9 cellular contexts compared by ENCODE assay signal in the genomic region with DNA sequence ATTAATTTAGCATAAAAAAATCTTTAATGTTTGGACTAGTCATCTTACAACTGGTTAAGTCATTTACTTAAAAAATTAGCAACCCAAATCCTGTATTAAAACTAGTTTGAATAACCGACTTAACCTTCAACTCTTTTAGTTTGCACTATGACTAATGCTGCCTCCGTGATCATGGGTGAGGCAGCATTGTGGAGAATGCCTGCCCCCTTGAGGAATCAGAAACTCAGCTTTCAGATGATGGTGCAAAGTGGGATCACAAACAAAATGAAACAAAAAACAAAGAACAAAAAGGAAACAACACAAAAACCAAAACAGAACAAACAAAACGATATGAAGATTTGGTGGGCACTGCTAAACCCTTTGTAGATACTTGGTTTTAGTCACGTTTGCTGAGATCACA.
DNase-seq lines count a peak whose midpoint lies in the region; ATAC-seq, FAIRE-seq and TF ChIP-seq lines count a peak whose summit lies in the region.
"Had no signal": no experiment of that assay in that cellular context is flagged by ENCODE, and none has a peak within 500 bp of the region (broad histone marks: within the 10 kb centered on the region; RNA-seq: fewer than 3 reads in every experiment).

No MANE protein-coding gene starts in this region.

- ATAC-seq in A549 (peak; percentile 88 to 96), GM21515 (IDR thresholded peaks at IDR 0.05; ENCODE audit: unreplicated experiment) (no peak), aorta (ENCODE audit: low FRiP score) (no peak), HG03521 (IDR thresholded peaks at IDR 0.05; ENCODE audit: unreplicated experiment) (no peak)
- ATAC-seq in activated CD8-positive, alpha-beta T cell treated with anti-CD3 and anti-CD28 coated beads, Interleukin-2, amount 10 ng/mL, durations not matched to agents 7 days and 5 days: no peak

- no peak for TF ChIP-seq POLR2A in A549 (IDR thresholded peaks at IDR 0.05; ENCODE audit: low read length)

- TF ChIP-seq CTCF in A549 (IDR thresholded peaks at IDR 0.05) (peak; percentile 58), WI38 (IDR thresholded peaks at IDR 0.05; ENCODE audit: low read depth, low read length) (peak; percentile 35; the same call in 1 of the 2 replicates)

- POLR2A ChIA-PET in A549 (lab: Yijun Ruan, JAX): no interaction called here
- POLR2A ChIA-PET in activated CD8-positive, alpha-beta T cell treated with anti-CD3 and anti-CD28 coated beads, Interleukin-2, amount 10 ng/mL, durations not matched to agents 7 days and 5 days (lab: Charles Lee): no interaction called here

- H3K4me1 Mint-ChIP-seq in activated CD8-positive, alpha-beta T cell treated with anti-CD3 and anti-CD28 coated beads, Interleukin-2, amount 10 ng/mL, durations not matched to agents 7 days and 5 days (ENCODE audit: low read depth): no peaks in the 10 kb centered on the region

- H3K4me1 ChIP-seq in A549 (0 out of 3 replicates have a peak, but pooled peaks cover 3% of the 10 kb centered on the region), aorta (ENCODE audit: control insufficient read depth in 1 of 2, insufficient read depth in 2 of 2, low read length in 2 of 2) (no peaks in the 10 kb centered on the region)

- H3K36me3 ChIP-seq in H7 (replicated peaks; ENCODE audit: control insufficient read depth, insufficient read depth, low read length): no peaks in the 10 kb centered on the region
- H3K36me3 ChIP-seq in aorta (ENCODE audit: control insufficient read depth in 1 of 2, insufficient read depth in 2 of 2, low read length in 1 of 2): no peaks in the 10 kb centered on the region

- intact Hi-C loops in aorta (cut with DNase I): loop anchor here (1.0 to 5.0 kb wide), 2 partner anchors 79 to 81 kb away; no protein-coding TSS in a partner anchor

- H3K9me3 Mint-ChIP-seq in activated CD8-positive, alpha-beta T cell treated with anti-CD3 and anti-CD28 coated beads, Interleukin-2, amount 10 ng/mL, durations not matched to agents 7 days and 5 days (ENCODE audit: insufficient read depth): no peaks in the 10 kb centered on the region

- H3K27me3 Mint-ChIP-seq in activated CD8-positive, alpha-beta T cell treated with anti-CD3 and anti-CD28 coated beads, Interleukin-2, amount 10 ng/mL, durations not matched to agents 7 days and 5 days (ENCODE audit: low read depth): no peaks in the 10 kb centered on the region

- H3K27ac ChIP-seq in A549 (no peak overlapping the region), aorta (ENCODE audit: low read depth in 1 of 2, low read length in 2 of 2) (no peak overlapping the region)
- H3K27ac ChIP-seq: HL-60 had no signal

- H3K27ac Mint-ChIP-seq in activated CD8-positive, alpha-beta T cell treated with anti-CD3 and anti-CD28 coated beads, Interleukin-2, amount 10 ng/mL, durations not matched to agents 7 days and 5 days: no peak overlapping the region

- no peak overlapping the region for H3K4me3 Mint-ChIP-seq in activated CD8-positive, alpha-beta T cell treated with anti-CD3 and anti-CD28 coated beads, Interleukin-2, amount 10 ng/mL, durations not matched to agents 7 days and 5 days

- H3K27me3 ChIP-seq in H7 (ENCODE audit: control insufficient read depth, insufficient read depth, low read length) (no peaks in the 10 kb centered on the region), aorta (ENCODE audit: control insufficient read depth in 1 of 2, insufficient read depth in 2 of 2, low read length in 1 of 2) (no peaks in the 10 kb centered on the region)

- H3K4me3 ChIP-seq in A549: no peak overlapping the region
- no peak overlapping the region for H3K4me3 ChIP-seq in H7 (ENCODE audit: insufficient read depth, low read depth, low read length)
- no peak overlapping the region for H3K4me3 ChIP-seq in WI38 (ENCODE audit: low read depth, low read length)
- no peak overlapping the region for H3K4me3 ChIP-seq in aorta (ENCODE audit: low read length in 2 of 2)

- TF ChIP-seq EP300 in A549 (IDR thresholded peaks at IDR 0.05): no peak

- WGBS in A549 (ENCODE audit: missing lambda C conversion rate): 2% methylated on average over 4 of the region's 4 CpGs
- WGBS in aorta, 2 donors: 17 to 20% methylated on average over 4 of the region's 4 CpGs

- FAIRE-seq in A549 (lab: Jason Lieb, UNC): peak; percentile 76

- H3K9me3 ChIP-seq in A549 (no peaks in the 10 kb centered on the region), aorta (ENCODE audit: control insufficient read depth, low read length) (no peaks in the 10 kb centered on the region)

- TF ChIP-seq RAD21 in A549 (conservative IDR thresholded peaks at IDR 0.05 in 1 of 2, IDR thresholded peaks at IDR 0.05 in 1 of 2): peak; percentile 62

- H3K4me2 ChIP-seq in A549: peak overlapping the region; percentile 41; the same call in 2 of the 3 replicates

- no peaks in the 10 kb centered on the region for H3K36me3 Mint-ChIP-seq in activated CD8-positive, alpha-beta T cell treated with anti-CD3 and anti-CD28 coated beads, Interleukin-2, amount 10 ng/mL, durations not matched to agents 7 days and 5 days (ENCODE audit: low read depth)

- DNase-seq in A549 (ENCODE audit: low read depth in 1 of 2, low spot score in 1 of 2): peak; percentile 30 to 36
- DNase-seq in H7: peak; percentile 39
- peak; percentile 27 for DNase-seq in hepatic stellate cell (ENCODE audit: low spot score)
- DNase-seq in aorta: no peak
- DNase-seq in activated CD8-positive, alpha-beta T cell treated with anti-CD3 and anti-CD28 coated beads, Interleukin-2, amount 10 ng/mL, durations not matched to agents 7 days and 5 days: no peak

- CTCF ChIA-PET in A549 (lab: Yijun Ruan, JAX): interaction anchor here (1.0 to 1.3 kb wide), 3 partner anchors 17 to 87 kb away, joined by 3 read pairs; no protein-coding TSS in a partner anchor
- CTCF ChIA-PET in activated CD8-positive, alpha-beta T cell treated with anti-CD3 and anti-CD28 coated beads, Interleukin-2, amount 10 ng/mL, durations not matched to agents 7 days and 5 days (lab: Charles Lee): no interaction called here

TF ChIP-seq in A549, 52 proteins besides CTCF, POLR2A, EP300 and RAD21:
- TF ChIP-seq FOSL2 (IDR thresholded peaks at IDR 0.05): no peak
- peak; percentile 47 for TF ChIP-seq FOSL2 (CRISPR knock-in tag; IDR thresholded peaks at IDR 0.05)
- no peak for TF ChIP-seq EHF (CRISPR knock-in tag; IDR thresholded peaks at IDR 0.05)
- peak; percentile 53; the same call in 1 of the 3 replicates for TF ChIP-seq SMC3 (IDR thresholded peaks at IDR 0.05)

Comparison
In these comparisons a context has a peak if more than half of its experiments do, and no peak if none do; other contexts are left out.
1. ATAC-seq: peak in A549 (2 of 2); none in GM21515 (single experiment), aorta (single experiment), HG03521 (single experiment) and activated CD8-positive, alpha-beta T cell treated with anti-CD3 and anti-CD28 coated beads, Interleukin-2, amount 10 ng/mL, durations not matched to agents 7 days and 5 days (single experiment).
2. DNase-seq: peak in A549 (2 of 2), H7 (single experiment) and hepatic stellate cell (single experiment); none in aorta (0 of 2) and activated CD8-positive, alpha-beta T cell treated with anti-CD3 and anti-CD28 coated beads, Interleukin-2, amount 10 ng/mL, durations not matched to agents 7 days and 5 days (single experiment).